Comparison of ENCODE assay signal across 8 cellular contexts in genomic region chr2:234500394-234501006, GRCh38. TPM values are rescaled to one million over a fixed set of nuclear protein-coding genes. Genes with fewer than 3 reads are reported as not detected.
A peak's percentile ranks its signal among the peaks of the same experiment; 100 is the strongest.
DNase-seq lines count a peak whose midpoint lies in the region; ATAC-seq and TF ChIP-seq lines count a peak whose summit lies in the region.

No MANE protein-coding gene starts in this region.

- CTCF ChIA-PET in WTC11 (lab: Charles Lee) = interaction anchor here (0.7 to 2.0 kb wide), 7 partner anchors 45 to 616 kb away, joined by 3 to 13 read pairs (median 4); no protein-coding TSS in a partner anchor

- peaks cover 25% of the 10 kb centered on the region for H3K27me3 Mint-ChIP-seq in WTC11 (ENCODE audit: low read depth)
- H3K27me3 Mint-ChIP-seq in central memory CD8-positive, alpha-beta T cell = no peaks in the 10 kb centered on the region
- H3K27me3 Mint-ChIP-seq in stimulated activated naive B cell treated with anti-CD40 and anti-IgM and Interleukin-4, amounts not matched to agents 10 μg/mL and 1 μg/mL and 100 μg/mL, for 72 hours = peaks cover 7 to 23% of the 10 kb centered on the region in 2 donors

- no peaks in the 10 kb centered on the region for H3K9me3 ChIP-seq in liver (ENCODE audit: control insufficient read depth in 4 of 4, low read length in 3 of 4)

- POLR2A ChIA-PET in WTC11 (lab: Charles Lee) = no interaction called here

- H3K36me3 Mint-ChIP-seq in WTC11 = no peaks in the 10 kb centered on the region
- peaks cover 21% of the 10 kb centered on the region for H3K36me3 Mint-ChIP-seq in central memory CD8-positive, alpha-beta T cell (ENCODE audit: insufficient read depth)
- peaks cover 2 to 8% of the 10 kb centered on the region in 2 donors for H3K36me3 Mint-ChIP-seq in stimulated activated naive B cell treated with anti-CD40 and anti-IgM and Interleukin-4, amounts not matched to agents 10 μg/mL and 1 μg/mL and 100 μg/mL, for 72 hours

- TF ChIP-seq CTCF in WTC11 (IDR thresholded peaks at IDR 0.05) (no peak), liver (IDR thresholded peaks at IDR 0.05; ENCODE audit: low read depth, low read length, missing input control) (peak; percentile 51)

- peak; percentile 91 to 93 for TF ChIP-seq RAD21 in liver (IDR thresholded peaks at IDR 0.05)

- peaks cover 3 to 10% (median 9%) of the 10 kb centered on the region in 4 donors for H3K4me1 ChIP-seq in liver (ENCODE audit: control insufficient read depth in 4 of 4, insufficient read depth in 4 of 4, low read length in 3 of 4)

- no peaks in the 10 kb centered on the region for H3K27me3 ChIP-seq in liver (ENCODE audit: control insufficient read depth in 4 of 4, insufficient read depth in 4 of 4, low read length in 3 of 4)

- H3K27ac Mint-ChIP-seq in WTC11 = no peak overlapping the region
- peak overlapping the region; percentile 91 for H3K27ac Mint-ChIP-seq in central memory CD8-positive, alpha-beta T cell (ENCODE audit: low read depth)
- H3K27ac Mint-ChIP-seq in stimulated activated naive B cell treated with anti-CD40 and anti-IgM and Interleukin-4, amounts not matched to agents 10 μg/mL and 1 μg/mL and 100 μg/mL, for 72 hours = no peak overlapping the region

- H3K4me1 Mint-ChIP-seq in WTC11 = peaks cover 23% of the 10 kb centered on the region
- H3K4me1 Mint-ChIP-seq in central memory CD8-positive, alpha-beta T cell = peaks cover 32% of the 10 kb centered on the region
- H3K4me1 Mint-ChIP-seq in stimulated activated naive B cell treated with anti-CD40 and anti-IgM and Interleukin-4, amounts not matched to agents 10 μg/mL and 1 μg/mL and 100 μg/mL, for 72 hours = peaks cover 16 to 20% of the 10 kb centered on the region in 2 donors

- WGBS in liver = 42% methylated on average over 9 of the region's 9 CpGs

- no peak overlapping the region for H3K4me3 Mint-ChIP-seq in WTC11
- peak overlapping the region; percentile 15 for H3K4me3 Mint-ChIP-seq in central memory CD8-positive, alpha-beta T cell
- H3K4me3 Mint-ChIP-seq in stimulated activated naive B cell treated with anti-CD40 and anti-IgM and Interleukin-4, amounts not matched to agents 10 μg/mL and 1 μg/mL and 100 μg/mL, for 72 hours = no peak overlapping the region

- H3K36me3 ChIP-seq in liver (ENCODE audit: control insufficient read depth in 4 of 4, insufficient read depth in 3 of 4, low read depth in 1 of 4, low read length in 3 of 4) = no peaks in the 10 kb centered on the region

- no peak overlapping the region for H3K9ac ChIP-seq in liver (ENCODE audit: low read depth in 1 of 2, low read length in 2 of 2)

- ATAC-seq in HG02571 (IDR thresholded peaks at IDR 0.05; ENCODE audit: unreplicated experiment) (peak; percentile 47), WTC11 (peak; percentile 24)
- ATAC-seq in central memory CD8-positive, alpha-beta T cell (replicated peaks; ENCODE audit: extremely low read depth, poor library complexity, severe bottlenecking) = peak; percentile 37
- peak; percentile 73 to 77 for ATAC-seq in stimulated activated naive B cell treated with anti-CD40 and anti-IgM and Interleukin-4, amounts not matched to agents 10 μg/mL and 1 μg/mL and 100 μg/mL, for 72 hours (replicated peaks)

- no peak overlapping the region for H3K4me3 ChIP-seq in liver (ENCODE audit: low read depth in 1 of 3, low read length in 3 of 3)

- DNase-seq in NCI-H1092 treated with DMSO at 0.1 percent for 48 hours (lab: John Stamatoyannopoulos, UW) (peak; percentile 45), NCI-H1092 (lab: John Stamatoyannopoulos, UW) (no peak), NCI-H146 (lab: John Stamatoyannopoulos, UW) (peak; percentile 51), WTC11 (ENCODE audit: low spot score) (peak; percentile 46)
- peak; percentile 39 to 65 for DNase-seq in central memory CD8-positive, alpha-beta T cell (ENCODE audit: low spot score in 2 of 2)
- DNase-seq in stimulated activated naive B cell treated with anti-CD40 and anti-IgM and Interleukin-4, amounts not matched to agents 10 μg/mL and 1 μg/mL and 100 μg/mL, for 72 hours = peak; percentile 74

- H3K27ac ChIP-seq in liver (ENCODE audit: low read depth in 1 of 2, low read length in 2 of 2) = no peak overlapping the region

- H3K9me3 Mint-ChIP-seq in WTC11 = no peaks in the 10 kb centered on the region
- no peaks in the 10 kb centered on the region for H3K9me3 Mint-ChIP-seq in central memory CD8-positive, alpha-beta T cell
- H3K9me3 Mint-ChIP-seq in stimulated activated naive B cell treated with anti-CD40 and anti-IgM and Interleukin-4, amounts not matched to agents 10 μg/mL and 1 μg/mL and 100 μg/mL, for 72 hours = no peaks in the 10 kb centered on the region

TF ChIP-seq in WTC11, 78 proteins besides CTCF, POLR2A, EP300 and RAD21 (continues in another document):
- TF ChIP-seq NFE2L1 (CRISPR knock-in tag; IDR thresholded peaks at IDR 0.05) = no peak
- no peak for TF ChIP-seq ZNF232 (CRISPR knock-in tag; IDR thresholded peaks at IDR 0.05)
- TF ChIP-seq USF2 (CRISPR knock-in tag; IDR thresholded peaks at IDR 0.05) = no peak
- TF ChIP-seq SMAD4 (CRISPR knock-in tag; IDR thresholded peaks at IDR 0.05) = no peak
- no peak for TF ChIP-seq MYBL2 (CRISPR knock-in tag; IDR thresholded peaks at IDR 0.05)
- no peak for TF ChIP-seq FOXK1 (CRISPR knock-in tag; IDR thresholded peaks at IDR 0.05)
- no peak for TF ChIP-seq RELA (CRISPR knock-in tag; IDR thresholded peaks at IDR 0.05; ENCODE audit: borderline replicate concordance)
- no peak for TF ChIP-seq ZNF671 (CRISPR knock-in tag; IDR thresholded peaks at IDR 0.05)
- no peak for TF ChIP-seq ZNF219 (CRISPR knock-in tag; IDR thresholded peaks at IDR 0.05; ENCODE audit: borderline replicate concordance)
- TF ChIP-seq USF1 (CRISPR knock-in tag; IDR thresholded peaks at IDR 0.05) = no peak
- TF ChIP-seq JAZF1 (CRISPR knock-in tag; IDR thresholded peaks at IDR 0.05) = no peak
- TF ChIP-seq CDX4 (CRISPR knock-in tag; IDR thresholded peaks at IDR 0.05; ENCODE audit: borderline replicate concordance) = no peak

TF ChIP-seq in liver, 16 proteins besides CTCF, POLR2A, EP300 and RAD21:
- TF ChIP-seq RXRA (IDR thresholded peaks at IDR 0.05) (peak; percentile 18 to 63), MAX (IDR thresholded peaks at IDR 0.05) (no peak), HNF4A (conservative IDR thresholded peaks at IDR 0.05) (peak in 1 of 2 donors; percentile 83)

RNA-seq across cellular contexts. Expression of gene ARL4C, which starts 3.6 kb away (rescaled TPM):
- 9.3 to 10.6 TPM (median 10.4 TPM) in 3 replicates for total RNA-seq in WTC11 (2021)
- total RNA-seq in liver = 1 to 10 TPM; 1.4 to 2.8 TPM
- 1 to 10 TPM; 1.8 to 2.5 TPM for polyA plus RNA-seq in liver

Comparison
In these comparisons a context has a peak if more than half of its experiments do, and no peak if none do; other contexts are left out.
1. ATAC-seq: peak in every context shown above with its lines; median percentile 75 in stimulated activated naive B cell treated with anti-CD40 and anti-IgM and Interleukin-4, amounts not matched to agents 10 μg/mL and 1 μg/mL and 100 μg/mL, for 72 hours; 47 in HG02571; 37 in central memory CD8-positive, alpha-beta T cell; 24 in WTC11.